In the genomic region with DNA sequence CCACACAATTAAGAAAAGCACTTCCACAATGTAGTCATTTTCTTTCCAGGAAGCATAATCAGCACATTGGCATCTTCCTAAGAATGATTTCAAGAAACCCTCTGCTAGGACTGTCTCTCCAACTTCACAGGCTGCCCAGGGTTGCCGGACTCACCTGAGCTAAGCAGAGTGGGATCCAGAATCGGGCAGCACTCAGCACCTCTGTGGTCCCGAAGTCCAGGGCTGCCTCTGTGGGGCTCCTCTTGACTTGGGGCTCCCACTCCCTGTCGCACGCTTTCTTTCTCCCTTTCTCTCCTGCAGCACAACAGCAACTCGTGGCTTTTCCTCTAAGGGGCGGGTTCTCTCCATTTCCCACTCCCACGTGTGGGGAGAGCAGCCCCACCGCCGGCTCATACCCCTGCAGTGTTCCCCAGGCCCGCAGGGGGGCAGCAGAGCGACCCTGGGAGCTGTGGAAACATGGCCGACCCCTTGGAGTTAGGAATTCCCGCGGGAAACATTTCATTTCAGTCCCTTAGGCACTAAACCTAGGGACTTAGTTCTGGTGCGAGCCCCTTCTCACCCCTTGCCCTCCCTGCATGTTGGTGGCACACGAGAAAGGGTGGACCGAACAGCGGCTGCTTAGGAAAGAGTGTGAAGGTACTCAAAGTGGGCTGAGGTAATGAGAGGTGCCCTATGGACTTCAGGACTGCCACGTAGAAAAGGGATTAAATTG, we compare ENCODE assay signal across 8 cellular contexts. TPM values are rescaled to one million over a fixed set of nuclear protein-coding genes. Genes with fewer than 3 reads are reported as not detected.
DNase-seq lines count a peak whose midpoint lies in the region; ATAC-seq and TF ChIP-seq lines count a peak whose summit lies in the region.

A gene with protein sequence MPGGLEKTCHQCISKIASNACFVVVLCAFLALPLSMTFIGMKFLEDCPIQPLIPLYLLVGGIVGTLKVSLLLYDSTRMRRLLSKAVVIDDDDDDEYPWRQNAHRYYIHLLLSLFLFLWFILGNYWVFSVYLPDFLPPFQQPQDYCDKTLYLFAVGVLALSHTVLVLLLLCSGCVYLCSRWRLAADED (minus strand): TSS at position 316 of the 712 bp plus-strand sequence. CDS start 6,647 bp downstream, outside the sequence.

- H3K27ac ChIP-seq in SJCRH30 (peak within 1 kb of the TSS; percentile 15; the same call in 1 of the 2 replicates), heart right ventricle (no peak within 1 kb of the TSS), psoas muscle (no peak within 1 kb of the TSS)

- intact Hi-C loops in heart right ventricle (cut with DNase I) (loop anchor here in 4 of 10 donors (5.0 to 10.0 kb wide), 2 partner anchors 280 to 282 kb away; a partner anchor contains a TSS), psoas muscle (cut with DNase I) (loop anchor here in 1 of 2 donors (5.0 kb wide), 1 partner anchor 282 kb away; a partner anchor contains a TSS)

- H3K9me3 ChIP-seq in SJCRH30 (replicated peaks): no peaks in the 10 kb centered on the region
- H3K9me3 ChIP-seq in heart right ventricle: no peaks in the 10 kb centered on the region
- H3K9me3 ChIP-seq in psoas muscle: no peaks in the 10 kb centered on the region

- peak; percentile 70 to 95 (median 90) for TF ChIP-seq CTCF in heart right ventricle (IDR thresholded peaks at IDR 0.05)
- TF ChIP-seq CTCF in psoas muscle (IDR thresholded peaks at IDR 0.05): peak; percentile 79

- H3K4me3 ChIP-seq in SJCRH30 (peak within 1 kb of the TSS; percentile 55), heart right ventricle (peak within 1 kb of the TSS in 5 of 10 donors; percentile 2 to 29 (median 15)), psoas muscle (peak within 1 kb of the TSS; percentile 46)

- no peaks in the 10 kb centered on the region for H3K36me3 ChIP-seq in SJCRH30
- no peaks in the 10 kb centered on the region for H3K36me3 ChIP-seq in heart right ventricle
- H3K36me3 ChIP-seq in psoas muscle (ENCODE audit: insufficient read depth in 1 of 2, low read depth in 1 of 2): no peaks in the 10 kb centered on the region

- peak; percentile 64 for ATAC-seq in HG03354 (IDR thresholded peaks at IDR 0.05; ENCODE audit: poor library complexity, severe bottlenecking, unreplicated experiment)
- peak; percentile 54 to 87 (median 82) for ATAC-seq in heart right ventricle
- peak; percentile 68 to 89 (median 78) for ATAC-seq in psoas muscle
- no peak for ATAC-seq in HG03108 (IDR thresholded peaks at IDR 0.05; ENCODE audit: unreplicated experiment)
- ATAC-seq in HG02610 (IDR thresholded peaks at IDR 0.05; ENCODE audit: unreplicated experiment): no peak

- DNase-seq in EL (peak; percentile 51), SJCRH30 (peak; percentile 74 to 90), heart right ventricle (peak; percentile 31 to 61), psoas muscle (peak; percentile 40 to 70)
- DNase-seq in activated naive CD8-positive, alpha-beta T cell treated with anti-CD3 and anti-CD28 coated beads, Interleukin-2, amount 50 U/mL, for 16 hours (ENCODE audit: low read depth, low spot score): peak; percentile 30

- H3K27me3 ChIP-seq in SJCRH30 (no peaks in the 10 kb centered on the region), heart right ventricle (no peaks in the 10 kb centered on the region), psoas muscle (ENCODE audit: insufficient read depth in 3 of 3, low read length in 2 of 3) (no peaks in the 10 kb centered on the region)

- peaks cover 3% of the 10 kb centered on the region; the same call in 1 of the 2 replicates for H3K4me1 ChIP-seq in SJCRH30
- H3K4me1 ChIP-seq in heart right ventricle: peaks cover 0 to 22% (median 6%) of the 10 kb centered on the region in 9 donors
- H3K4me1 ChIP-seq in psoas muscle: no peaks in the 10 kb centered on the region

- 35 to 39% methylated on average over 20 of the region's 20 CpGs for WGBS in heart right ventricle, 2 donors
- 37 to 40% (median 40%) methylated on average over 20 of the region's 20 CpGs for WGBS in psoas muscle, 3 donors

RNA-seq across cellular contexts. Expression of the gene that starts here (rescaled TPM):
- total RNA-seq in SJCRH30 (2014; rRNA removed; shearing (Covaris generic)): not detected in 2 replicates
- total RNA-seq in heart right ventricle (1 to 10 TPM in 4 of 10 donors, under 1 TPM in 6; 0.32 to 2.7 (median 0.77) TPM), psoas muscle (under 1 TPM in 3 of 4 donors, not detected in 1; 0.30 to 0.49 (median 0.30) TPM)
- polyA plus RNA-seq in heart right ventricle (under 1 TPM; 0.09 to 0.37 TPM), psoas muscle (under 1 TPM; 0.17 to 0.25 (median 0.18) TPM)

Comparison
In these comparisons a context has a peak if more than half of its experiments do, and no peak if none do; other contexts are left out.
1. Peak in DNase-seq, H3K4me3 ChIP-seq and H3K27ac ChIP-seq in SJCRH30; RNA of the gene not detected or under 1 TPM.
2. Peak in DNase-seq, ATAC-seq and H3K4me3 ChIP-seq in psoas muscle; RNA of the gene not detected or under 1 TPM.
3. DNase-seq: peak in every context shown above with its lines; median percentile 82 in SJCRH30; 55 in psoas muscle; 51 in EL; 46 in heart right ventricle; 30 in activated naive CD8-positive, alpha-beta T cell treated with anti-CD3 and anti-CD28 coated beads, Interleukin-2, amount 50 U/mL, for 16 hours.
4. ATAC-seq: peak in HG03354 (single experiment) and heart right ventricle (8 of 8); none in HG03108 (single experiment) and HG02610 (single experiment).